1 cellular context compared by ENCODE assay signal in genomic region chr11:64660706-64661105, GRCh38.
TF ChIP-seq lines count a peak whose summit lies in the region.

No MANE protein-coding gene starts in this region.

TF ChIP-seq in IMR-90, 13 proteins besides CTCF, POLR2A, EP300 and RAD21 (continued from another document):
- TF ChIP-seq ELK1 (IDR thresholded peaks at IDR 0.05; ENCODE audit: borderline replicate concordance, low read depth, low read length) (no peak), MXI1 (IDR thresholded peaks at IDR 0.05; ENCODE audit: borderline replicate concordance, low read depth, low read length) (no peak), SMC3 (IDR thresholded peaks at IDR 0.05; ENCODE audit: low read depth, low read length) (no peak), RCOR1 (IDR thresholded peaks at IDR 0.05; ENCODE audit: insufficient replicate concordance, low read length) (no peak), CHD1 (IDR thresholded peaks at IDR 0.05; ENCODE audit: low read depth, low read length) (no peak), CEBPB (IDR thresholded peaks at IDR 0.05; ENCODE audit: low read depth, low read length) (no peak), NFE2L2 (IDR thresholded peaks at IDR 0.05; ENCODE audit: low read depth, low read length) (no peak), MAZ (IDR thresholded peaks at IDR 0.05; ENCODE audit: borderline replicate concordance, low read depth, low read length) (no peak), BHLHE40 (IDR thresholded peaks at IDR 0.05; ENCODE audit: low read depth, low read length) (no peak)
